18 cellular contexts compared by ENCODE assay signal in genomic region chr5:83096660-83097334, GRCh38. TPM values are rescaled to one million over a fixed set of nuclear protein-coding genes. Genes with fewer than 3 reads are reported as not detected.
DNase-seq lines count a peak whose midpoint lies in the region; ATAC-seq and TF ChIP-seq lines count a peak whose summit lies in the region.
"Had no signal": no experiment of that assay in that cellular context is flagged by ENCODE, and none has a peak within 500 bp of the region (broad histone marks: within the 10 kb centered on the region; RNA-seq: fewer than 3 reads in every experiment).

No MANE protein-coding gene starts in this region.

- DNase-seq in Daoy (ENCODE audit: low read depth) (peak; percentile 35), astrocyte of the spinal cord (ENCODE audit: low read depth, low spot score) (peak; percentile 5), hepatocyte (ENCODE audit: low spot score) (no peak), cerebellum (ENCODE audit: low spot score) (no peak), coronary artery (ENCODE audit: low spot score) (no peak)
- no peak for DNase-seq in activated T-cell treated with anti-CD3 and anti-CD28 coated beads, Interleukin-2, amount 50 U/mL, for 72 hours
- DNase-seq: activated CD4-positive, alpha-beta T cell treated with anti-CD3 and anti-CD28 coated beads for 1 hour; Karpas-422; naive thymus-derived CD4-positive, alpha-beta T cell; NCI-H1436 treated with DMSO at 0.1 percent for 48 hours; NCI-H2171 treated with DMSO at 0.1 percent for 48 hours; NCI-H774; stimulated activated CD4-positive, alpha-beta T cell treated with anti-CD3 and anti-CD28 coated beads, Interleukin-2, amount 100 ng/mL, for 48 hours; stimulated activated naive CD8-positive, alpha-beta T cell treated with anti-CD3 and anti-CD28 coated beads, Interleukin-15, amount 100 ng/mL, for 72 hours had no signal

- no peak overlapping the region for H3K27ac Mint-ChIP-seq in activated T-cell treated with anti-CD3 and anti-CD28 coated beads, Interleukin-2, amount 50 U/mL, for 72 hours
- H3K27ac Mint-ChIP-seq: activated T-helper 17 cell treated with anti-CD3 and anti-CD28 coated beads, Interleukin-2, amount 50 U/mL, for 72 hours; naive thymus-derived CD4-positive, alpha-beta T cell; stimulated activated naive CD8-positive, alpha-beta T cell treated with anti-CD3 and anti-CD28 coated beads, Interleukin-15, amount 100 ng/mL, for 72 hours had no signal

- H3K27me3 Mint-ChIP-seq in activated T-cell treated with anti-CD3 and anti-CD28 coated beads, Interleukin-2, amount 50 U/mL, for 72 hours (ENCODE audit: low read depth), result no peaks in the 10 kb centered on the region
- H3K27me3 Mint-ChIP-seq: activated T-helper 17 cell treated with anti-CD3 and anti-CD28 coated beads, Interleukin-2, amount 50 U/mL, for 72 hours; naive thymus-derived CD4-positive, alpha-beta T cell; stimulated activated naive CD8-positive, alpha-beta T cell treated with anti-CD3 and anti-CD28 coated beads, Interleukin-15, amount 100 ng/mL, for 72 hours had no signal

- in situ Hi-C loops in astrocyte of the spinal cord (cut with HindIII; ENCODE audit: low sequenced_read_pairs), result no loop called here

- H3K4me3 ChIP-seq in HEK293 (ENCODE audit: low read depth, low read length) (no peak overlapping the region), astrocyte of the spinal cord (ENCODE audit: low read depth, low read length) (no peak overlapping the region), hepatocyte (no peak overlapping the region), coronary artery (no peak overlapping the region)
- H3K4me3 ChIP-seq: PC-9 had no signal

- peaks cover 29% of the 10 kb centered on the region for H3K4me1 ChIP-seq in HEK293 (ENCODE audit: control insufficient read depth, insufficient read depth, low read length)
- peaks cover 6% of the 10 kb centered on the region for H3K4me1 ChIP-seq in hepatocyte (ENCODE audit: insufficient read depth)

- POLR2A ChIA-PET in HEK293 (lab: Yijun Ruan, JAX), result no interaction called here

- no peak overlapping the region for H3K4me2 ChIP-seq in hepatocyte

- 91% methylated on average over 2 of the region's 2 CpGs for WGBS in hepatocyte (ENCODE audit: low lambda C conversion rate, missing lambda C conversion rate)

- ATAC-seq in activated T-cell treated with anti-CD3 and anti-CD28 coated beads, Interleukin-2, amount 50 U/mL, for 72 hours (replicated peaks in 1 of 2), result no peak
- ATAC-seq in GM21723 (IDR thresholded peaks at IDR 0.05; ENCODE audit: unreplicated experiment), result no peak
- ATAC-seq: naive thymus-derived CD4-positive, alpha-beta T cell; stimulated activated naive CD8-positive, alpha-beta T cell treated with anti-CD3 and anti-CD28 coated beads, Interleukin-15, amount 100 ng/mL, for 72 hours had no signal

- no peaks in the 10 kb centered on the region for H3K79me2 ChIP-seq in hepatocyte

- no peak overlapping the region for H3K4me3 Mint-ChIP-seq in activated T-cell treated with anti-CD3 and anti-CD28 coated beads, Interleukin-2, amount 50 U/mL, for 72 hours
- H3K4me3 Mint-ChIP-seq: activated T-helper 17 cell treated with anti-CD3 and anti-CD28 coated beads, Interleukin-2, amount 50 U/mL, for 72 hours; naive thymus-derived CD4-positive, alpha-beta T cell; stimulated activated naive CD8-positive, alpha-beta T cell treated with anti-CD3 and anti-CD28 coated beads, Interleukin-15, amount 100 ng/mL, for 72 hours had no signal

- no peaks in the 10 kb centered on the region for H3K27me3 ChIP-seq in hepatocyte

- no peak overlapping the region for H2AFZ ChIP-seq in hepatocyte
- H2AFZ ChIP-seq: PC-9 had no signal

- H3K9me3 Mint-ChIP-seq in activated T-cell treated with anti-CD3 and anti-CD28 coated beads, Interleukin-2, amount 50 U/mL, for 72 hours, result peaks cover 9 to 11% of the 10 kb centered on the region in 2 donors
- H3K9me3 Mint-ChIP-seq: activated T-helper 17 cell treated with anti-CD3 and anti-CD28 coated beads, Interleukin-2, amount 50 U/mL, for 72 hours had no signal

- H3K36me3 ChIP-seq in HEK293 (ENCODE audit: control insufficient read depth in 2 of 2, insufficient read depth in 1 of 2, low read length in 2 of 2), result no peaks in the 10 kb centered on the region
- H3K36me3 ChIP-seq in hepatocyte (replicated peaks; ENCODE audit: insufficient read depth, low read depth), result no peaks in the 10 kb centered on the region

- TF ChIP-seq CTCF in HEK293 (tag by site-specific recombination; IDR thresholded peaks at IDR 0.05), result no peak
- no peak for TF ChIP-seq CTCF in astrocyte of the spinal cord (IDR thresholded peaks at IDR 0.05; ENCODE audit: low read depth, low read length)
- TF ChIP-seq CTCF in hepatocyte (IDR thresholded peaks at IDR 0.05; ENCODE audit: poor library complexity), result no peak
- TF ChIP-seq CTCF in coronary artery (IDR thresholded peaks at IDR 0.05), result no peak

- CTCF ChIA-PET in HEK293 (lab: Yijun Ruan, JAX), result interaction anchor here (0.6 kb wide), 2 partner anchors 26 to 1563 kb away, joined by 3 to 4 read pairs; no protein-coding TSS in a partner anchor

- no peaks in the 10 kb centered on the region for H3K9me2 ChIP-seq in hepatocyte (replicated peaks; ENCODE audit: insufficient read depth)

- H3K4me1 Mint-ChIP-seq in activated T-cell treated with anti-CD3 and anti-CD28 coated beads, Interleukin-2, amount 50 U/mL, for 72 hours (ENCODE audit: low read depth), result peaks cover 7% of the 10 kb centered on the region

- H4K20me1 ChIP-seq in hepatocyte (ENCODE audit: insufficient read depth, poor library complexity, severe bottlenecking), result no peaks in the 10 kb centered on the region

- peaks cover 13 to 15% of the 10 kb centered on the region in 2 donors for H3K36me3 Mint-ChIP-seq in activated T-cell treated with anti-CD3 and anti-CD28 coated beads, Interleukin-2, amount 50 U/mL, for 72 hours (ENCODE audit: insufficient read depth in 2 of 2)

- no peaks in the 10 kb centered on the region for H3K9me3 ChIP-seq in HEK293 (ENCODE audit: control insufficient read depth, insufficient read depth, low read depth, low read length)
- H3K9me3 ChIP-seq in hepatocyte (ENCODE audit: low read depth), result peaks cover 12% of the 10 kb centered on the region

- H3K27ac ChIP-seq in HEK293 (ENCODE audit: extremely low read depth, low read depth, low read length) (no peak overlapping the region), hepatocyte (peak overlapping the region; percentile 14), coronary artery (no peak overlapping the region)
- H3K27ac ChIP-seq: PC-9 had no signal

TF ChIP-seq in HEK293, 187 proteins besides CTCF, POLR2A, EP300 and RAD21 (continues in another document):
- TF ChIP-seq PRDM4 (tag by site-specific recombination; IDR thresholded peaks at IDR 0.05) (peak; percentile 90), ZFHX2 (tag by site-specific recombination; conservative IDR thresholded peaks at IDR 0.05) (no peak), GFI1B (tag by site-specific recombination; IDR thresholded peaks at IDR 0.05) (no peak), ZNF626 (tag by site-specific recombination; IDR thresholded peaks at IDR 0.05) (no peak), ZNF366 (tag by site-specific recombination; conservative IDR thresholded peaks at IDR 0.05) (no peak), ZBTB11 (tag by site-specific recombination; conservative IDR thresholded peaks at IDR 0.05; ENCODE audit: low read depth) (no peak)

RNA-seq across cellular contexts. Expression of gene XRCC4, which starts 19.4 kb away (rescaled TPM):
- total RNA-seq in Daoy (2014; rRNA removed; shearing (Covaris generic)), result 27.1 and 42.9 TPM in 2 replicates
- total RNA-seq in hepatocyte (21.2 and 21.5 TPM in 2 replicates), cerebellum (8.8 TPM)
- 12.7 and 13.8 TPM in 2 replicates for polyA plus RNA-seq in hepatocyte
- total RNA-seq in activated T-cell treated with anti-CD3 and anti-CD28 coated beads, Interleukin-2, amount 50 U/mL, for 72 hours, result 10 to 100 TPM; 12.3 to 13.4 TPM

RNA-seq across cellular contexts. Expression of gene TMEM167A, which starts 19.6 kb away (rescaled TPM):
- total RNA-seq in Daoy (2014; rRNA removed; shearing (Covaris generic)), result 112 and 197 TPM in 2 replicates
- total RNA-seq in hepatocyte (130 and 174 TPM in 2 replicates), cerebellum (90.5 TPM)
- polyA plus RNA-seq in hepatocyte, result 137 and 140 TPM in 2 replicates
- total RNA-seq in activated T-cell treated with anti-CD3 and anti-CD28 coated beads, Interleukin-2, amount 50 U/mL, for 72 hours, result 10 to 100 TPM; 65.1 to 76.6 TPM

Comparison
In these comparisons a context has a peak if more than half of its experiments do, and no peak if none do; other contexts are left out.
1. DNase-seq: peak in Daoy (single experiment) and astrocyte of the spinal cord (single experiment); none in hepatocyte (single experiment), activated T-cell treated with anti-CD3 and anti-CD28 coated beads, Interleukin-2, amount 50 U/mL, for 72 hours (0 of 2), cerebellum (single experiment) and coronary artery (single experiment).